26 cellular contexts compared by ENCODE assay signal in genomic region chr1:233138794-233139544, GRCh38.
DNase-seq lines count a peak whose midpoint lies in the region; ATAC-seq, FAIRE-seq and TF ChIP-seq lines count a peak whose summit lies in the region.
"Had no signal": no experiment of that assay in that cellular context is flagged by ENCODE, and none has a peak within 500 bp of the region (broad histone marks: within the 10 kb centered on the region; RNA-seq: fewer than 3 reads in every experiment).

No MANE protein-coding gene starts in this region.

- no peaks in the 10 kb centered on the region for H3K27me3 Mint-ChIP-seq in endodermal cell (ENCODE audit: insufficient read depth)
- H3K27me3 Mint-ChIP-seq: CD4-positive, alpha-beta T cell had no signal

- TF ChIP-seq CTCF in A549 (IDR thresholded peaks at IDR 0.05): no peak
- no peak for TF ChIP-seq CTCF in endodermal cell (conservative IDR thresholded peaks at IDR 0.05)
- TF ChIP-seq CTCF in neural cell (IDR thresholded peaks at IDR 0.05; ENCODE audit: poor library complexity, severe bottlenecking): no peak
- no peak for TF ChIP-seq CTCF in right atrium auricular region (IDR thresholded peaks at IDR 0.05)

- no peaks in the 10 kb centered on the region for H3K79me2 ChIP-seq in neural cell (replicated peaks; ENCODE audit: insufficient read depth, low read length)

- no peaks in the 10 kb centered on the region for H3K9me3 ChIP-seq in A549
- no peaks in the 10 kb centered on the region for H3K9me3 ChIP-seq in endodermal cell (ENCODE audit: control insufficient read depth, low read length)
- H3K9me3 ChIP-seq in neural cell (ENCODE audit: low read length): no peaks in the 10 kb centered on the region
- no peaks in the 10 kb centered on the region for H3K9me3 ChIP-seq in right atrium auricular region
- H3K9me3 ChIP-seq: BLaER1 treated with 17β-estradiol and CSF1 and Interleukin-3, amounts not matched to agents 10 nM and 100 nM had no signal

- no peaks in the 10 kb centered on the region for H3K9me3 Mint-ChIP-seq in endodermal cell
- H3K9me3 Mint-ChIP-seq: CD4-positive, alpha-beta T cell had no signal

- no peaks in the 10 kb centered on the region for H3K4me1 Mint-ChIP-seq in endodermal cell

- no peak overlapping the region for H3K4me3 ChIP-seq in A549
- H3K4me3 ChIP-seq in endodermal cell (ENCODE audit: low read length): no peak overlapping the region
- no peak overlapping the region for H3K4me3 ChIP-seq in neural cell (ENCODE audit: low read length)
- H3K4me3 ChIP-seq in right atrium auricular region: no peak overlapping the region
- H3K4me3 ChIP-seq: BLaER1 treated with 17β-estradiol and CSF1 and Interleukin-3, amounts not matched to agents 10 nM and 100 nM had no signal

- peaks cover 13% of the 10 kb centered on the region for H3K36me3 Mint-ChIP-seq in endodermal cell (ENCODE audit: low read depth)

- TF ChIP-seq RAD21 in A549 (conservative IDR thresholded peaks at IDR 0.05 in 1 of 2, IDR thresholded peaks at IDR 0.05 in 1 of 2) (no peak), neural cell (conservative IDR thresholded peaks at IDR 0.05) (no peak)

- TF ChIP-seq POLR2A in A549 (IDR thresholded peaks at IDR 0.05; ENCODE audit: low read length) (no peak), GM12892 (IDR thresholded peaks at IDR 0.05; ENCODE audit: low read depth, low read length) (no peak)

- H4K20me1 ChIP-seq in neural cell (ENCODE audit: insufficient read depth): no peaks in the 10 kb centered on the region
- H4K20me1 ChIP-seq: BLaER1 treated with 17β-estradiol and CSF1 and Interleukin-3, amounts not matched to agents 10 nM and 100 nM had no signal

- H3K9ac ChIP-seq in endodermal cell (ENCODE audit: extremely low read depth, low read length, poor library complexity, severe bottlenecking) (no peak overlapping the region), neural cell (ENCODE audit: low read length) (no peak overlapping the region)
- H3K9ac ChIP-seq: BLaER1 treated with 17β-estradiol and CSF1 and Interleukin-3, amounts not matched to agents 10 nM and 100 nM had no signal

- H3K4me2 ChIP-seq in A549: no peak overlapping the region
- no peak overlapping the region for H3K4me2 ChIP-seq in neural cell (ENCODE audit: low read length)
- H3K4me2 ChIP-seq: BLaER1 treated with 17β-estradiol and CSF1 and Interleukin-3, amounts not matched to agents 10 nM and 100 nM had no signal

- H3K27ac Mint-ChIP-seq in endodermal cell: no peak overlapping the region
- H3K27ac Mint-ChIP-seq: CD4-positive, alpha-beta T cell had no signal

- H3K27ac ChIP-seq in A549 (no peak overlapping the region), endodermal cell (ENCODE audit: low read depth, low read length) (peak overlapping the region; percentile 52), neural cell (ENCODE audit: low read length) (no peak overlapping the region), right atrium auricular region (no peak overlapping the region)
- H3K27ac ChIP-seq: BLaER1 treated with 17β-estradiol and CSF1 and Interleukin-3, amounts not matched to agents 10 nM and 100 nM; RWPE1 had no signal

- 81% methylated on average over 4 of the region's 4 CpGs for WGBS in A549 (ENCODE audit: missing lambda C conversion rate)
- 84 to 88% methylated on average over 3 to 4 of the region's 4 CpGs for WGBS in endodermal cell (ENCODE audit: insufficient coverage in 1 of 2, insufficient read length in 1 of 2), 2 experiments

- H3K36me3 ChIP-seq in endodermal cell (ENCODE audit: control insufficient read depth, insufficient read depth, low read length): no peaks in the 10 kb centered on the region
- peaks cover 6% of the 10 kb centered on the region for H3K36me3 ChIP-seq in neural cell (ENCODE audit: insufficient read depth, low read length)
- H3K36me3 ChIP-seq in right atrium auricular region: no peaks in the 10 kb centered on the region

- H3K27me3 ChIP-seq in endodermal cell (ENCODE audit: control insufficient read depth, insufficient read depth, low read length, poor library complexity, severe bottlenecking): no peaks in the 10 kb centered on the region
- H3K27me3 ChIP-seq in neural cell (ENCODE audit: insufficient read depth, low read depth, low read length): no peaks in the 10 kb centered on the region
- H3K27me3 ChIP-seq in right atrium auricular region: no peaks in the 10 kb centered on the region

- no peak for DNase-seq in A549 (ENCODE audit: low read depth in 1 of 2, low spot score in 1 of 2)
- peak; percentile 53 for DNase-seq in NCI-H2227 (lab: John Stamatoyannopoulos, UW; ENCODE audit: unreplicated experiment)
- no peak for DNase-seq in endodermal cell
- DNase-seq in stimulated activated naive CD4-positive, alpha-beta T cell (lab: John Stamatoyannopoulos, UW): no peak
- no peak for DNase-seq in GM12892 (ENCODE audit: insufficient read length)
- DNase-seq in OCI-M1 (lab: John Stamatoyannopoulos, UW): no peak
- no peak for DNase-seq in right atrium auricular region (ENCODE audit: low spot score)
- DNase-seq: 8988T; AML-193; CD4-positive, alpha-beta T cell; EL; GF-D8; H7; NCI-H1092 treated with DMSO at 0.1 percent for 48 hours; NCI-H1436; NCI-H187; NCI-H2081 treated with DMSO at 0.1 percent for 48 hours; NCI-H2171 treated with DMSO at 0.1 percent for 48 hours; NCI-H446; NCI-H526; SHP77 treated with DMSO at 0.1 percent for 48 hours had no signal

- H3K4me3 Mint-ChIP-seq in endodermal cell: no peak overlapping the region
- H3K4me3 Mint-ChIP-seq: CD4-positive, alpha-beta T cell had no signal

- H3K4me1 ChIP-seq in A549 (0 out of 3 replicates have a peak, but pooled peaks cover 3% of the 10 kb centered on the region), endodermal cell (ENCODE audit: control insufficient read depth, insufficient read depth, low read length) (no peaks in the 10 kb centered on the region), right atrium auricular region (peaks cover 0 to 7% of the 10 kb centered on the region in 2 donors)
- H3K4me1 ChIP-seq: BLaER1 treated with 17β-estradiol and CSF1 and Interleukin-3, amounts not matched to agents 10 nM and 100 nM had no signal

- CTCF ChIA-PET in A549 (lab: Yijun Ruan, JAX): interaction anchor here (1.1 kb wide), 1 partner anchor 11 kb away, joined by 3 read pairs; no protein-coding TSS in a partner anchor

- ATAC-seq in A549: no peak
- ATAC-seq: Panc1 had no signal

- FAIRE-seq in A549 (lab: Jason Lieb, UNC): peak; percentile 32
- FAIRE-seq in GM12892 (lab: Jason Lieb, UNC): no peak
- FAIRE-seq: GM18507 had no signal

- no peak overlapping the region for H2AFZ ChIP-seq in neural cell (ENCODE audit: low read depth, low read length)

- POLR2A ChIA-PET in A549 (lab: Yijun Ruan, JAX): no interaction called here

- no peaks in the 10 kb centered on the region for H3F3A ChIP-seq in neural cell (ENCODE audit: insufficient read depth, low read length, poor library complexity, severe bottlenecking)

- no peaks in the 10 kb centered on the region for H3K9me2 ChIP-seq in neural cell (ENCODE audit: insufficient read depth, low read length)

- TF ChIP-seq EP300 in A549 (IDR thresholded peaks at IDR 0.05) (no peak), neural cell (conservative IDR thresholded peaks at IDR 0.05; ENCODE audit: poor library complexity, severe bottlenecking) (peak; percentile 80)

TF ChIP-seq in A549, 52 proteins besides CTCF, POLR2A, EP300 and RAD21 (continues in another document):
- TF ChIP-seq RNF2 (IDR thresholded peaks at IDR 0.05; ENCODE audit: borderline replicate concordance, low read depth): no peak
- TF ChIP-seq TP53 (CRISPR knock-in tag; IDR thresholded peaks at IDR 0.05): no peak
- TF ChIP-seq ZNF302 (CRISPR knock-in tag; IDR thresholded peaks at IDR 0.05): no peak
- TF ChIP-seq, protein P1, sequence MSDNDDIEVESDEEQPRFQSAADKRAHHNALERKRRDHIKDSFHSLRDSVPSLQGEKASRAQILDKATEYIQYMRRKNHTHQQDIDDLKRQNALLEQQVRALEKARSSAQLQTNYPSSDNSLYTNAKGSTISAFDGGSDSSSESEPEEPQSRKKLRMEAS (IDR thresholded peaks at IDR 0.05): no peak
- TF ChIP-seq KDM1A (IDR thresholded peaks at IDR 0.05; ENCODE audit: low read depth): no peak
- no peak for TF ChIP-seq ZC3H11A (IDR thresholded peaks at IDR 0.05)
- no peak for TF ChIP-seq GATA3 (IDR thresholded peaks at IDR 0.05; ENCODE audit: borderline replicate concordance)
- TF ChIP-seq, protein P2, sequence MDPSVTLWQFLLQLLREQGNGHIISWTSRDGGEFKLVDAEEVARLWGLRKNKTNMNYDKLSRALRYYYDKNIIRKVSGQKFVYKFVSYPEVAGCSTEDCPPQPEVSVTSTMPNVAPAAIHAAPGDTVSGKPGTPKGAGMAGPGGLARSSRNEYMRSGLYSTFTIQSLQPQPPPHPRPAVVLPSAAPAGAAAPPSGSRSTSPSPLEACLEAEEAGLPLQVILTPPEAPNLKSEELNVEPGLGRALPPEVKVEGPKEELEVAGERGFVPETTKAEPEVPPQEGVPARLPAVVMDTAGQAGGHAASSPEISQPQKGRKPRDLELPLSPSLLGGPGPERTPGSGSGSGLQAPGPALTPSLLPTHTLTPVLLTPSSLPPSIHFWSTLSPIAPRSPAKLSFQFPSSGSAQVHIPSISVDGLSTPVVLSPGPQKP (IDR thresholded peaks at IDR 0.05; ENCODE audit: low read depth, low read length): no peak
- TF ChIP-seq FOSB (CRISPR knock-in tag; IDR thresholded peaks at IDR 0.05): no peak
- TF ChIP-seq RFX5 (IDR thresholded peaks at IDR 0.05): no peak

TF ChIP-seq in neural cell, 6 proteins besides CTCF, POLR2A, EP300 and RAD21 (continues in another document):
- TF ChIP-seq POLR2AphosphoS5 (IDR thresholded peaks at IDR 0.05): peak; percentile 81
- no peak for TF ChIP-seq EZH2 (IDR thresholded peaks at IDR 0.05; ENCODE audit: borderline replicate concordance, insufficient read depth, low read length, poor library complexity, severe bottlenecking)
